In the genomic region with DNA sequence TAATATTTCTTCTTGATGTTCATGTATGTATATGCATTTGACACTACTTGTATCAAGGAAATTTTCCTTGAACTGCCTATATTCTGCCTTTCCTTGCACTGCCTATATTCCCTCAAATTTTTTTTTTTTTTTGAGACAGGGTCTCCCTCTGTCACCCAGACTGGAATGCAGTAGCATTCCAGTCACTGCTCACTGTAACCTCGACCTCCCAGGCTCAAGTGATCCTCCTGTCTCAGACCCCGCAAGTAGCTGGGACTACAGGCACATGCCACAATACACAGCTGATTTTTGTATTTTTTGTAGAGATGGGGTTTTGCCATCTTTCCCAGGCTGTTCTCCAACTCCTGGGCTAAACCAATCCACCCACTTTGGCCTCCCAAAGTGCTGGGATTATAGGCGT, we compare ENCODE assay signal across 1 cellular context.
TF ChIP-seq lines count a peak whose summit lies in the region.

No MANE protein-coding gene starts in this region.

TF ChIP-seq in endothelial cell of umbilical vein, 7 proteins besides CTCF, POLR2A, EP300 and RAD21:
- TF ChIP-seq, protein P1, sequence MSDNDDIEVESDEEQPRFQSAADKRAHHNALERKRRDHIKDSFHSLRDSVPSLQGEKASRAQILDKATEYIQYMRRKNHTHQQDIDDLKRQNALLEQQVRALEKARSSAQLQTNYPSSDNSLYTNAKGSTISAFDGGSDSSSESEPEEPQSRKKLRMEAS (IDR thresholded peaks at IDR 0.05; ENCODE audit: insufficient read depth, insufficient read length) = no peak
- TF ChIP-seq POLR2AphosphoS5 (IDR thresholded peaks at IDR 0.05; ENCODE audit: insufficient read depth, low read depth, low read length) (no peak), GATA2 (IDR thresholded peaks at IDR 0.05; ENCODE audit: insufficient read depth, insufficient read length, low read depth, low read length) (no peak), MYC (IDR thresholded peaks at IDR 0.05; ENCODE audit: low read depth, low read length) (no peak), FOS (IDR thresholded peaks at IDR 0.05; ENCODE audit: borderline replicate concordance, insufficient read depth, low read length) (no peak), EZH2 (IDR thresholded peaks at IDR 0.05; ENCODE audit: borderline replicate concordance, low read depth, low read length, severe bottlenecking) (no peak), JUN (IDR thresholded peaks at IDR 0.05; ENCODE audit: borderline replicate concordance, insufficient read depth, insufficient read length, low read depth) (no peak)
